ENCODE assay signal across 31 cellular contexts in genomic region chr11:34394771-34395300, GRCh38. TPM values are rescaled to one million over a fixed set of nuclear protein-coding genes. Genes with fewer than 3 reads are reported as not detected.
"Had no signal": no experiment of that assay in that cellular context is flagged by ENCODE, and none has a peak within 500 bp of the region (broad histone marks: within the 10 kb centered on the region; RNA-seq: fewer than 3 reads in every experiment).

No MANE protein-coding gene starts in this region.

- H3K9me3 ChIP-seq: gastrocnemius medialis, testis, uterus had no signal

- H3K27ac ChIP-seq: esophagus muscularis mucosa, gastrocnemius medialis, sigmoid colon, testis, uterus had no signal

- FAIRE-seq: endothelial cell of umbilical vein, islet of Langerhans had no signal

- H3K27me3 Mint-ChIP-seq: dendritic cell treated with granulocyte-macrophage colony-stimulating factor and Interleukin-4, amounts not matched to agents 40 ng/mL and 50 ng/mL, for 4 days had no signal

- H3K4me1 Mint-ChIP-seq: activated naive CD4-positive, alpha-beta T cell treated with anti-CD3 and anti-CD28 coated beads, Interleukin-2, amount 50 U/mL, for 24 hours; naive thymus-derived CD4-positive, alpha-beta T cell; stimulated activated naive B cell treated with anti-CD40 and anti-IgM and Interleukin-4, amounts not matched to agents 10 μg/mL and 1 μg/mL and 100 μg/mL, for 72 hours had no signal

- ATAC-seq: activated CD8-positive, alpha-beta T cell treated with anti-CD3 and anti-CD28 coated beads, Interleukin-2, amount 10 ng/mL, durations not matched to agents 7 days and 5 days; gastrocnemius medialis; left cardiac atrium; naive thymus-derived CD4-positive, alpha-beta T cell; stimulated activated naive B cell treated with anti-CD40 and anti-IgM and Interleukin-4, amounts not matched to agents 10 μg/mL and 1 μg/mL and 100 μg/mL, for 72 hours had no signal

- H3K4me1 ChIP-seq: testis, uterus had no signal

- H3K36me3 ChIP-seq: esophagus muscularis mucosa, gastrocnemius medialis, sigmoid colon, uterus had no signal

- DNase-seq: activated CD4-positive, alpha-beta T cell treated with anti-CD3 and anti-CD28 coated beads for 1 hour; activated CD4-positive, alpha-beta T cell treated with anti-CD3 and anti-CD28 coated beads, Interleukin-2, amount 50 U/mL, for 1 hour; activated CD8-positive, alpha-beta T cell treated with anti-CD3 and anti-CD28 coated beads, Interleukin-2, amount 10 ng/mL, durations not matched to agents 7 days and 5 days; activated gamma-delta T cell treated with Interleukin-2 at 50 U/mL for 16 hours; activated T-cell treated with anti-CD3 and anti-CD28 coated beads, Interleukin-2, amount 50 U/mL, for 1 hour; anterior cingulate cortex; caudate nucleus; effector memory CD4-positive, alpha-beta T cell; gastrocnemius medialis; head of caudate nucleus; hypothalamus; left cardiac atrium; mesenchymal stem cell; naive thymus-derived CD4-positive, alpha-beta T cell; sigmoid colon; stimulated activated CD4-positive, alpha-beta T cell treated with anti-CD3 and anti-CD28 coated beads, Interleukin-15, amount 100 ng/mL, for 24 hours; stimulated activated CD4-positive, alpha-beta T cell treated with anti-CD3 and anti-CD28 coated beads, Interleukin-2, amount 100 ng/mL, for 48 hours; stimulated activated CD8-positive, alpha-beta memory T cell treated with anti-CD3 and anti-CD28 coated beads, Interleukin-4, amount 100 ng/mL, for 48 hours; stimulated activated naive B cell treated with anti-CD40 and anti-IgM and Interleukin-4, amounts not matched to agents 10 μg/mL and 1 μg/mL and 100 μg/mL, for 72 hours; T-helper 9 cell; testis; trophoblast cell; uterus had no signal

- H3K27ac Mint-ChIP-seq: activated CD8-positive, alpha-beta T cell treated with anti-CD3 and anti-CD28 coated beads, Interleukin-2, amount 10 ng/mL, durations not matched to agents 7 days and 5 days; activated naive CD4-positive, alpha-beta T cell treated with anti-CD3 and anti-CD28 coated beads, Interleukin-2, amount 50 U/mL, for 24 hours; dendritic cell treated with granulocyte-macrophage colony-stimulating factor and Interleukin-4, amounts not matched to agents 40 ng/mL and 50 ng/mL, for 4 days; naive thymus-derived CD4-positive, alpha-beta T cell; stimulated activated naive B cell treated with anti-CD40 and anti-IgM and Interleukin-4, amounts not matched to agents 10 μg/mL and 1 μg/mL and 100 μg/mL, for 72 hours had no signal

- H3K27me3 ChIP-seq: esophagus muscularis mucosa, gastrocnemius medialis, sigmoid colon, testis, uterus had no signal

- H3K4me3 ChIP-seq: esophagus muscularis mucosa, gastrocnemius medialis, sigmoid colon, smooth muscle cell, testis, uterus had no signal

- H3K4me3 Mint-ChIP-seq: activated CD8-positive, alpha-beta T cell treated with anti-CD3 and anti-CD28 coated beads, Interleukin-2, amount 10 ng/mL, durations not matched to agents 7 days and 5 days; activated naive CD4-positive, alpha-beta T cell treated with anti-CD3 and anti-CD28 coated beads, Interleukin-2, amount 50 U/mL, for 24 hours; brain; dendritic cell treated with granulocyte-macrophage colony-stimulating factor and Interleukin-4, amounts not matched to agents 40 ng/mL and 50 ng/mL, for 4 days; naive thymus-derived CD4-positive, alpha-beta T cell; neural crest cell; stimulated activated naive B cell treated with anti-CD40 and anti-IgM and Interleukin-4, amounts not matched to agents 10 μg/mL and 1 μg/mL and 100 μg/mL, for 72 hours had no signal

RNA-seq across cellular contexts. Expression of gene CAT, which starts 43.9 kb away (rescaled TPM):
- total RNA-seq: smooth muscle cell had no signal
- polyA plus RNA-seq: smooth muscle cell had no signal
